ENCODE assay signal across 8 cellular contexts in the genomic region with DNA sequence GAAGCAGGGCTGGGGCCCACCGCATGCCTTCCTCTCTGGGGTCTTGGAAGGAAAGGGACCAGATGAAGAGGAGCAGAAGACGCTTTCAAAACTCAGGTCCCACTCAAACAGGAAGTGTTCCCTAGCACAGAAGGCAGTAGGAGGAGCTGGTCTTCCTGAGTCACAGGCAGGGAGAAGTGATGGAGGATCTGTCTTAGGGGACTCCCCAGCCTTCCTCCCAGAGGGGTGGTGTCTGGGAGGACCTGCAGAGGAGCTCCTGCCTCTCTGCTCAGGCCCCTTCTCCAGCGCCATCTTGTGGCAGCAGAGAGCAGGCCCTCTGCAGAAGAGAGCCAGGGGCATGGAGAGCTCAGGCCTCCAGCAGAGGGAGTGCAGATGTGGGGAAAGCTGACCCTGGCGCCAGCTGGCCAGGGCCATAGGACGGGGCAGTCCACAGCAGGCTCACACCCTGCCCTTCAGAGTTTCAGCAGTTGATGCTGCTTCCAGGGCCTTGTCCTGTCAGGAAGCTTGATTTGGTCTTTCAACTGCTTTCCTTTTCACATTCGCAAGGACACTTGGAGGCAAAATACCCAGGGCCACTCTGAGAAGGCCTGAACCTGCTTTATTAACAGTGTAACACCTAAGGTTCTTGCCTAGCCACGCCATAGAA.
A peak's percentile ranks its signal among the peaks of the same experiment; 100 is the strongest.
DNase-seq lines count a peak whose midpoint lies in the region; ATAC-seq, FAIRE-seq and TF ChIP-seq lines count a peak whose summit lies in the region.

No MANE protein-coding gene starts in this region.

- no peaks in the 10 kb centered on the region for H3K79me2 ChIP-seq in keratinocyte (ENCODE audit: control insufficient read depth, insufficient read depth, low read length)

- peak; percentile 97 for ATAC-seq in HG02798 (IDR thresholded peaks at IDR 0.05; ENCODE audit: poor library complexity, unreplicated experiment)

- H3K4me1 ChIP-seq in keratinocyte (ENCODE audit: control insufficient read depth, extremely low read depth, insufficient read depth, low read length) = no peaks in the 10 kb centered on the region

- TF ChIP-seq CTCF in GM13976 (IDR thresholded peaks at IDR 0.05; ENCODE audit: borderline replicate concordance, control extremely low read depth, extremely low read depth, insufficient read depth, missing control alignments) = peak; percentile 100
- peak; percentile 100 for TF ChIP-seq CTCF in brain microvascular endothelial cell (IDR thresholded peaks at IDR 0.05; ENCODE audit: low read depth, low read length, missing control alignments)
- peak; percentile 54 to 96 (median 78) for TF ChIP-seq CTCF in keratinocyte (optimal IDR thresholded peaks at IDR 0.05 in 1 of 3, IDR thresholded peaks at IDR 0.05 in 1 of 3, conservative IDR thresholded peaks at IDR 0.05 in 1 of 3; ENCODE audit: extremely low read depth in 1 of 3, insufficient read depth in 2 of 3, low read length in 3 of 3)

- H3K27ac ChIP-seq in brain microvascular endothelial cell (no peak overlapping the region), keratinocyte (ENCODE audit: control insufficient read depth, insufficient read depth, low read length) (no peak overlapping the region)

- no peaks in the 10 kb centered on the region for H3K9me3 ChIP-seq in keratinocyte (ENCODE audit: control insufficient read depth, low read depth, low read length)

- no peaks in the 10 kb centered on the region for H3K9me1 ChIP-seq in keratinocyte (ENCODE audit: control insufficient read depth, extremely low read depth, insufficient read depth, low read length)

- DNase-seq in 8988T (peak; percentile 22), GM13976 (ENCODE audit: low spot score) (peak; percentile 75), NCI-H128 (lab: John Stamatoyannopoulos, UW; ENCODE audit: unreplicated experiment) (peak; percentile 40), UCSD-AML1 (lab: John Stamatoyannopoulos, UW; ENCODE audit: unreplicated experiment) (peak; percentile 80), brain microvascular endothelial cell (peak; percentile 86), keratinocyte (ENCODE audit: low read depth, low spot score) (peak; percentile 13)
- peak; percentile 86 for DNase-seq in stimulated activated CD4-positive, alpha-beta T cell treated with anti-CD3 and anti-CD28 coated beads, Interleukin-15, amount 100 ng/mL, for 24 hours

- dilution Hi-C loops in keratinocyte (cut with MboI; ENCODE audit: extremely low pct_ligation_motif_present, low sequenced_read_pairs) = no loop called here

- no peaks in the 10 kb centered on the region for H3K36me3 ChIP-seq in brain microvascular endothelial cell (replicated peaks)
- H3K36me3 ChIP-seq in keratinocyte (ENCODE audit: control insufficient read depth in 2 of 2, extremely low read depth in 1 of 2, insufficient read depth in 2 of 2, low read length in 2 of 2) = no peaks in the 10 kb centered on the region

- no peak overlapping the region for H3K9ac ChIP-seq in keratinocyte (ENCODE audit: control insufficient read depth, extremely low read depth, insufficient read depth, low read length)

- no peaks in the 10 kb centered on the region for H4K20me1 ChIP-seq in keratinocyte (ENCODE audit: control insufficient read depth, extremely low read depth, insufficient read depth, low read length)

- no peak overlapping the region for H3K4me3 ChIP-seq in brain microvascular endothelial cell (ENCODE audit: low read depth, low read length)
- no peak overlapping the region for H3K4me3 ChIP-seq in keratinocyte (ENCODE audit: control insufficient read depth in 2 of 3, extremely low read depth in 1 of 3, insufficient read depth in 2 of 3, low read depth in 1 of 3, low read length in 3 of 3)

- no peak overlapping the region for H2AFZ ChIP-seq in keratinocyte (ENCODE audit: control insufficient read depth, low read length)

- no peak overlapping the region for H3K4me2 ChIP-seq in keratinocyte (ENCODE audit: control insufficient read depth, extremely low read depth, insufficient read depth, low read depth, low read length)

- H3K27me3 ChIP-seq in brain microvascular endothelial cell (replicated peaks) (no peaks in the 10 kb centered on the region), keratinocyte (ENCODE audit: control insufficient read depth, extremely low read depth, insufficient read depth, low read length) (no peaks in the 10 kb centered on the region)

- in situ Hi-C loops in GM13976 (cut with MboI; ENCODE audit: low sequenced_read_pairs, unreplicated experiment) = loop anchor here (25.0 kb wide), 1 partner anchor 423 kb away; the partner anchor contains the start of genes EPDR1 and SFRP4
- in situ Hi-C loops in brain microvascular endothelial cell (cut with HindIII; ENCODE audit: low pct_ligation_motif_present, low sequenced_read_pairs) = no loop called here

- FAIRE-seq in keratinocyte (lab: Jason Lieb, UNC) = no peak

Comparison
In these comparisons a context has a peak if more than half of its experiments do, and no peak if none do; other contexts are left out.
1. DNase-seq: peak in every context shown above with its lines; median percentile 86 in brain microvascular endothelial cell; 86 in stimulated activated CD4-positive, alpha-beta T cell treated with anti-CD3 and anti-CD28 coated beads, Interleukin-15, amount 100 ng/mL, for 24 hours; 80 in UCSD-AML1; 75 in GM13976; 40 in NCI-H128; 22 in 8988T; 13 in keratinocyte.